ENCODE assay signal across 8 cellular contexts in genomic region chr17:39197380-39198185, GRCh38. TPM values are rescaled to one million over a fixed set of nuclear protein-coding genes. Genes with fewer than 3 reads are reported as not detected.
A peak's percentile ranks its signal among the peaks of the same experiment; 100 is the strongest.
DNase-seq lines count a peak whose midpoint lies in the region; ATAC-seq lines count a peak whose summit lies in the region.

TSS of gene CACNB1 (minus strand) at chr17:39197669. CDS start at chr17:39197495, 174 bp downstream.

- no peaks in the 10 kb centered on the region for H3K9me3 ChIP-seq in KOPT-K1 (ENCODE audit: insufficient read depth, low read length, poor library complexity, severe bottlenecking)

- peak within 1 kb of the TSS; percentile 94 for H3K4me3 Mint-ChIP-seq in activated naive CD4-positive, alpha-beta T cell treated with anti-CD3 and anti-CD28 coated beads, Interleukin-2, amount 10 ng/mL, durations not matched to agents 7 days and 5 days

- H3K9me3 Mint-ChIP-seq in activated naive CD4-positive, alpha-beta T cell treated with anti-CD3 and anti-CD28 coated beads, Interleukin-2, amount 10 ng/mL, durations not matched to agents 7 days and 5 days: no peaks in the 10 kb centered on the region

- no peaks in the 10 kb centered on the region for H3K27me3 Mint-ChIP-seq in activated naive CD4-positive, alpha-beta T cell treated with anti-CD3 and anti-CD28 coated beads, Interleukin-2, amount 10 ng/mL, durations not matched to agents 7 days and 5 days

- peak within 1 kb of the TSS; percentile 97 for H3K27ac Mint-ChIP-seq in activated naive CD4-positive, alpha-beta T cell treated with anti-CD3 and anti-CD28 coated beads, Interleukin-2, amount 10 ng/mL, durations not matched to agents 7 days and 5 days

- H3K36me3 Mint-ChIP-seq in activated naive CD4-positive, alpha-beta T cell treated with anti-CD3 and anti-CD28 coated beads, Interleukin-2, amount 10 ng/mL, durations not matched to agents 7 days and 5 days: peaks cover 32% of the 10 kb centered on the region

- CTCF ChIA-PET in activated naive CD4-positive, alpha-beta T cell treated with anti-CD3 and anti-CD28 coated beads, Interleukin-2, amount 10 ng/mL, durations not matched to agents 7 days and 5 days (lab: Charles Lee): interaction anchor here (1.0 to 3.1 kb wide), 4 partner anchors 10 to 35 kb away, joined by 3 to 21 read pairs (median 4); no protein-coding TSS in a partner anchor

- DNase-seq in EL: peak; percentile 87
- peak; percentile 85 for DNase-seq in SK-N-DZ (ENCODE audit: low spot score)
- peak; percentile 85 for DNase-seq in activated naive CD4-positive, alpha-beta T cell treated with anti-CD3 and anti-CD28 coated beads, Interleukin-2, amount 10 ng/mL, durations not matched to agents 7 days and 5 days
- DNase-seq in germinal center (ENCODE audit: low spot score): peak; percentile 83
- DNase-seq in occipital lobe (lab: John Stamatoyannopoulos, UW): peak; percentile 59
- peak in 43 of 49 donors; percentile 12 to 79 (median 52) for DNase-seq in substantia nigra (lab: John Stamatoyannopoulos, UW)

- H3K36me3 ChIP-seq in KOPT-K1 (ENCODE audit: insufficient read depth, low read length): peaks cover 45% of the 10 kb centered on the region

- no peak for ATAC-seq in GM21786 (IDR thresholded peaks at IDR 0.05; ENCODE audit: unreplicated experiment)

- H3K27ac ChIP-seq in KOPT-K1 (ENCODE audit: low read depth, low read length, poor library complexity, severe bottlenecking) (peak within 1 kb of the TSS; percentile 99), substantia nigra (ENCODE audit: low read depth, low read length, poor library complexity, severe bottlenecking) (peak within 1 kb of the TSS; percentile 64)

- H3K4me1 Mint-ChIP-seq in activated naive CD4-positive, alpha-beta T cell treated with anti-CD3 and anti-CD28 coated beads, Interleukin-2, amount 10 ng/mL, durations not matched to agents 7 days and 5 days: peaks cover 68% of the 10 kb centered on the region

RNA-seq across cellular contexts. Expression of gene CACNB1, which starts in this region (rescaled TPM):
- polyA plus RNA-seq in SK-N-DZ (2014; cell fraction: cytosol; rRNA removed): 5.6 and 6.7 TPM in 2 replicates
- 21.1 and 23.7 TPM in 2 replicates for polyA plus RNA-seq in SK-N-DZ (2014; cell fraction: nucleus; rRNA removed)
- 20.6 TPM for total RNA-seq in occipital lobe
